Comparison of ENCODE assay signal across 17 cellular contexts in genomic region chr17:1958134-1958881, GRCh38.
DNase-seq lines count a peak whose midpoint lies in the region; ATAC-seq and TF ChIP-seq lines count a peak whose summit lies in the region.
"Had no signal": no experiment of that assay in that cellular context is flagged by ENCODE, and none has a peak within 500 bp of the region (broad histone marks: within the 10 kb centered on the region; RNA-seq: fewer than 3 reads in every experiment).

No MANE protein-coding gene starts in this region.

- TF ChIP-seq POLR2A in tibial nerve (IDR thresholded peaks at IDR 0.05): no peak

- H3K27me3 Mint-ChIP-seq in effector memory CD8-positive, alpha-beta T cell: peaks cover 7 to 17% of the 10 kb centered on the region in 2 donors

- no peak for TF ChIP-seq CTCF in cardiac muscle cell (IDR thresholded peaks at IDR 0.05; ENCODE audit: low read depth, low read length)
- TF ChIP-seq CTCF in tibial nerve (IDR thresholded peaks at IDR 0.05): no peak

- H3K9me3 ChIP-seq in cardiac muscle cell (ENCODE audit: low read depth) (no peaks in the 10 kb centered on the region), tibial nerve (no peaks in the 10 kb centered on the region)
- H3K9me3 ChIP-seq: Peyer's patch, prostate gland, transverse colon had no signal

- H3K4me3 Mint-ChIP-seq in effector memory CD8-positive, alpha-beta T cell: no peak overlapping the region
- H3K4me3 Mint-ChIP-seq: CD8-positive, alpha-beta memory T cell; central memory CD8-positive, alpha-beta T cell had no signal

- H3K27ac ChIP-seq in cardiac muscle cell: peak overlapping the region; percentile 43
- H3K27ac ChIP-seq in tibial nerve: no peak overlapping the region
- H3K27ac ChIP-seq: Peyer's patch, prostate gland, transverse colon had no signal

- H3K27ac Mint-ChIP-seq in effector memory CD8-positive, alpha-beta T cell: no peak overlapping the region

- DNase-seq in DMS79 treated with DMSO at 0.1 percent for 48 hours (lab: John Stamatoyannopoulos, UW) (peak; percentile 85), NCI-H2171 (lab: John Stamatoyannopoulos, UW) (peak; percentile 72), cardiac muscle cell (ENCODE audit: low read depth in 1 of 2, low spot score in 1 of 2) (peak in 1 of 2 donors; percentile 15), sciatic nerve (ENCODE audit: low spot score) (no peak), tibial nerve (ENCODE audit: low spot score in 2 of 2) (no peak)
- DNase-seq in effector memory CD8-positive, alpha-beta T cell: no peak
- DNase-seq: activated CD4-positive, alpha-beta T cell treated with anti-CD3 and anti-CD28 coated beads for 4 hours; activated T-cell treated with anti-CD3 and anti-CD28 coated beads, Interleukin-2, amount 50 U/mL, for 1 hour; CD8-positive, alpha-beta memory T cell; NCI-H446 treated with DMSO at 0.1 percent for 48 hours; Peyer's patch; stimulated activated CD4-positive, alpha-beta T cell treated with anti-CD3 and anti-CD28 coated beads, Interleukin-2, amount 100 ng/mL, for 24 hours; T-helper 2 cell; transverse colon had no signal

- H3K4me1 ChIP-seq in cardiac muscle cell (ENCODE audit: low read depth) (peaks cover 25% of the 10 kb centered on the region), tibial nerve (peaks cover 0 to 22% (median 0%) of the 10 kb centered on the region in 4 donors)
- H3K4me1 ChIP-seq: Peyer's patch, prostate gland, transverse colon had no signal

- 60 to 73% methylated on average over 21 of the region's 21 CpGs for WGBS in tibial nerve, 2 donors

- H3K36me3 ChIP-seq in cardiac muscle cell (no peaks in the 10 kb centered on the region), tibial nerve (no peaks in the 10 kb centered on the region)
- H3K36me3 ChIP-seq: Peyer's patch, prostate gland, transverse colon had no signal

- H3K4me1 Mint-ChIP-seq in effector memory CD8-positive, alpha-beta T cell (ENCODE audit: low read depth in 2 of 2): no peaks in the 10 kb centered on the region
- H3K4me1 Mint-ChIP-seq: CD8-positive, alpha-beta memory T cell; central memory CD8-positive, alpha-beta T cell had no signal

- H3K9me3 Mint-ChIP-seq in effector memory CD8-positive, alpha-beta T cell: no peaks in the 10 kb centered on the region
- H3K9me3 Mint-ChIP-seq: CD8-positive, alpha-beta memory T cell; central memory CD8-positive, alpha-beta T cell had no signal

- H3K4me3 ChIP-seq in cardiac muscle cell: no peak overlapping the region
- no peak overlapping the region for H3K4me3 ChIP-seq in tibial nerve
- H3K4me3 ChIP-seq: Peyer's patch, prostate gland, transverse colon had no signal

- intact Hi-C loops in sciatic nerve (cut with DNase I): no loop called here

- ATAC-seq in sciatic nerve: peak; percentile 65
- ATAC-seq in GM18498 (IDR thresholded peaks at IDR 0.05; ENCODE audit: unreplicated experiment): no peak
- no peak for ATAC-seq in effector memory CD8-positive, alpha-beta T cell (replicated peaks)

- no peaks in the 10 kb centered on the region for H3K27me3 ChIP-seq in cardiac muscle cell
- H3K27me3 ChIP-seq in tibial nerve: no peaks in the 10 kb centered on the region
- H3K27me3 ChIP-seq: Peyer's patch, transverse colon had no signal

- no peak for TF ChIP-seq EP300 in tibial nerve (IDR thresholded peaks at IDR 0.05)

- no peaks in the 10 kb centered on the region for H3K36me3 Mint-ChIP-seq in effector memory CD8-positive, alpha-beta T cell (ENCODE audit: insufficient read depth)
- H3K36me3 Mint-ChIP-seq: CD8-positive, alpha-beta memory T cell had no signal

Comparison
In these comparisons a context has a peak if more than half of its experiments do, and no peak if none do; other contexts are left out.
1. DNase-seq: peak in DMS79 treated with DMSO at 0.1 percent for 48 hours (single experiment) and NCI-H2171 (single experiment); none in sciatic nerve (single experiment), tibial nerve (0 of 2) and effector memory CD8-positive, alpha-beta T cell (0 of 3).